13 cellular contexts compared by ENCODE assay signal in the genomic region with DNA sequence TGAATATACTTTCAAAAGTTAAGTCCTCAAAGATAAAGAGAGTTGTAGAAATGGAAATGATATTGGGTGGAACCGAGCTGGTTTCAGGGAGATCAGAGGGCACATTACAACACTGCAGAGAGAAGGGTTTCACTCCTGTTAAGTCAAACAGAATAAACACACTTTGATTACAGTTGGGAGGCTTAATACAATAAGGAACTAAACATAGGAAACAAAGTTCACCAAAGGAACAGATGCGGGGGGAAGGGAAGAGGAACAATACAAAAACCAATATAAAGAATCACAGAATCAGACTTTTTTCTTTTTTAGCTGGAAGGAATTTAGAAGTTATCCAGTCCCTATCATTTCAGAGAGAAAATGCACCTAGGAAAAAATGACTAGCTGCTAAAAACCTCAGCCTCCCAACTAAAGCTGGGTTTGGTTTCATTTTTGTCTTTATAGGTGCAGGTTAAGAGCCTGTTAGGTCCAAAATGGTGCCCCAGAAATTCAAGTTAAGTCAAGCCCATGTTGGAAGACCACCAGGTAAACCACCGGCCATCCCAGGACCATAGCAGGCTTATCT.
A peak's percentile ranks its signal among the peaks of the same experiment; 100 is the strongest.
DNase-seq lines count a peak whose midpoint lies in the region; ATAC-seq, FAIRE-seq and TF ChIP-seq lines count a peak whose summit lies in the region.
"Had no signal": no experiment of that assay in that cellular context is flagged by ENCODE, and none has a peak within 500 bp of the region (broad histone marks: within the 10 kb centered on the region; RNA-seq: fewer than 3 reads in every experiment).

No MANE protein-coding gene starts in this region.

- H3K27me3 ChIP-seq in adipocyte (replicated peaks; ENCODE audit: control insufficient read depth, insufficient read depth, low read length) (no peaks in the 10 kb centered on the region), keratinocyte (ENCODE audit: control insufficient read depth, extremely low read depth, insufficient read depth, low read length) (no peaks in the 10 kb centered on the region)

- peak; percentile 34 for DNase-seq in KBM-7
- peak; percentile 24 for DNase-seq in adipocyte (ENCODE audit: low read depth)
- DNase-seq in keratinocyte (ENCODE audit: low read depth, low spot score): no peak
- DNase-seq in retinal pigment epithelial cell (ENCODE audit: low read depth): no peak
- DNase-seq in SIG-M5 (lab: John Stamatoyannopoulos, UW): no peak
- DNase-seq: activated CD4-positive, alpha-beta T cell treated with anti-CD3 and anti-CD28 coated beads, Interleukin-2, amount 10 ng/mL, durations not matched to agents 24 days and 14 days; DMS 273 treated with DMSO at 0.1 percent for 48 hours; islet precursor cell; SHP77 treated with DMSO at 0.1 percent for 48 hours had no signal

- H3K4me1 ChIP-seq in adipocyte (ENCODE audit: control insufficient read depth, insufficient read depth, low read length) (peaks cover 39% of the 10 kb centered on the region), keratinocyte (ENCODE audit: control insufficient read depth, extremely low read depth, insufficient read depth, low read length) (peaks cover 52% of the 10 kb centered on the region)

- H3K27ac Mint-ChIP-seq in activated T-helper 17 cell treated with anti-CD3 and anti-CD28 coated beads, Interleukin-2, amount 50 U/mL, for 72 hours: no peak overlapping the region

- ATAC-seq in GM19351 (IDR thresholded peaks at IDR 0.05; ENCODE audit: unreplicated experiment): no peak
- no peak for ATAC-seq in activated T-helper 17 cell treated with anti-CD3 and anti-CD28 coated beads, Interleukin-2, amount 50 U/mL, for 72 hours (replicated peaks)
- no peak for ATAC-seq in HG02938 (IDR thresholded peaks at IDR 0.05; ENCODE audit: unreplicated experiment)

- H3K4me3 ChIP-seq in adipocyte (ENCODE audit: low read length) (no peak overlapping the region), keratinocyte (ENCODE audit: control insufficient read depth in 2 of 3, extremely low read depth in 1 of 3, insufficient read depth in 2 of 3, low read depth in 1 of 3, low read length in 3 of 3) (peak overlapping the region in 2 of 3 experiments; percentile 5 to 63), retinal pigment epithelial cell (ENCODE audit: low read length) (peak overlapping the region; percentile 2)

- in situ Hi-C loops in KBM-7 (cut with MboI; ENCODE audit: low pct_unique_long_range_greater_than_20kb, low sequenced_read_pairs): no loop called here

- no peaks in the 10 kb centered on the region for H3K4me1 Mint-ChIP-seq in activated T-helper 17 cell treated with anti-CD3 and anti-CD28 coated beads, Interleukin-2, amount 50 U/mL, for 72 hours

- no peaks in the 10 kb centered on the region for H3K36me3 Mint-ChIP-seq in activated T-helper 17 cell treated with anti-CD3 and anti-CD28 coated beads, Interleukin-2, amount 50 U/mL, for 72 hours (ENCODE audit: low read depth)

- H2AFZ ChIP-seq in keratinocyte (ENCODE audit: control insufficient read depth, low read length): no peak overlapping the region

- H3K36me3 ChIP-seq in adipocyte (ENCODE audit: control insufficient read depth, insufficient read depth, low read length, severe bottlenecking) (peaks cover 16% of the 10 kb centered on the region), keratinocyte (ENCODE audit: control insufficient read depth in 2 of 2, extremely low read depth in 1 of 2, insufficient read depth in 2 of 2, low read length in 2 of 2) (no peaks in the 10 kb centered on the region)

- H3K79me2 ChIP-seq in keratinocyte (ENCODE audit: control insufficient read depth, insufficient read depth, low read length): peaks cover 70% of the 10 kb centered on the region

- H3K4me3 Mint-ChIP-seq in activated T-helper 17 cell treated with anti-CD3 and anti-CD28 coated beads, Interleukin-2, amount 50 U/mL, for 72 hours: no peak overlapping the region
- H3K4me3 Mint-ChIP-seq: activated CD4-positive, alpha-beta T cell treated with anti-CD3 and anti-CD28 coated beads, Interleukin-2, amount 10 ng/mL, durations not matched to agents 24 days and 14 days had no signal

- H3K9me3 ChIP-seq in adipocyte (ENCODE audit: control insufficient read depth, low read length) (no peaks in the 10 kb centered on the region), keratinocyte (ENCODE audit: control insufficient read depth, low read depth, low read length) (no peaks in the 10 kb centered on the region)

- TF ChIP-seq CTCF in keratinocyte (optimal IDR thresholded peaks at IDR 0.05 in 1 of 3, IDR thresholded peaks at IDR 0.05 in 1 of 3, conservative IDR thresholded peaks at IDR 0.05 in 1 of 3; ENCODE audit: extremely low read depth in 1 of 3, insufficient read depth in 2 of 3, low read length in 3 of 3) (no peak), retinal pigment epithelial cell (conservative IDR thresholded peaks at IDR 0.05; ENCODE audit: low read depth, low read length) (no peak)

- H3K27me3 Mint-ChIP-seq in activated T-helper 17 cell treated with anti-CD3 and anti-CD28 coated beads, Interleukin-2, amount 50 U/mL, for 72 hours: no peaks in the 10 kb centered on the region

- H4K20me1 ChIP-seq in keratinocyte (ENCODE audit: control insufficient read depth, extremely low read depth, insufficient read depth, low read length): no peaks in the 10 kb centered on the region

- H3K9me3 Mint-ChIP-seq in activated T-helper 17 cell treated with anti-CD3 and anti-CD28 coated beads, Interleukin-2, amount 50 U/mL, for 72 hours: no peaks in the 10 kb centered on the region
- H3K9me3 Mint-ChIP-seq: activated CD4-positive, alpha-beta T cell treated with anti-CD3 and anti-CD28 coated beads, Interleukin-2, amount 10 ng/mL, durations not matched to agents 24 days and 14 days had no signal

- H3K27ac ChIP-seq in keratinocyte (ENCODE audit: control insufficient read depth, insufficient read depth, low read length): peak overlapping the region; percentile 46

- H3K4me2 ChIP-seq in keratinocyte (ENCODE audit: control insufficient read depth, extremely low read depth, insufficient read depth, low read depth, low read length): peak overlapping the region; percentile 69

- peaks cover 3% of the 10 kb centered on the region for H3K9me1 ChIP-seq in keratinocyte (ENCODE audit: control insufficient read depth, extremely low read depth, insufficient read depth, low read length)

- dilution Hi-C loops in keratinocyte (cut with MboI; ENCODE audit: extremely low pct_ligation_motif_present, low sequenced_read_pairs): no loop called here

- no peak for FAIRE-seq in keratinocyte (lab: Jason Lieb, UNC)
- FAIRE-seq: endometrium had no signal

- H3K9ac ChIP-seq in adipocyte (ENCODE audit: low read length): no peak overlapping the region
- H3K9ac ChIP-seq in keratinocyte (ENCODE audit: control insufficient read depth, extremely low read depth, insufficient read depth, low read length): peak overlapping the region; percentile 29

Comparison
In these comparisons a context has a peak if more than half of its experiments do, and no peak if none do; other contexts are left out.
1. DNase-seq: peak in KBM-7 (single experiment) and adipocyte (single experiment); none in keratinocyte (single experiment), retinal pigment epithelial cell (single experiment) and SIG-M5 (single experiment).